1 cellular context compared by ENCODE assay signal in genomic region chr1:44677201-44677520, GRCh38.
A peak's percentile ranks its signal among the peaks of the same experiment; 100 is the strongest.
TF ChIP-seq lines count a peak whose summit lies in the region.

No MANE protein-coding gene starts in this region.

TF ChIP-seq in K562, 482 proteins besides CTCF, POLR2A, EP300 and RAD21 (continued from another document and continues in another):
- TF ChIP-seq HMGXB4 (CRISPR knock-in tag; IDR thresholded peaks at IDR 0.05): no peak
- no peak for TF ChIP-seq E4F1 (CRISPR knock-in tag; IDR thresholded peaks at IDR 0.05; ENCODE audit: borderline replicate concordance)
- TF ChIP-seq ZNF695 (CRISPR knock-in tag; IDR thresholded peaks at IDR 0.05): no peak
- TF ChIP-seq ZNF239 (CRISPR knock-in tag; IDR thresholded peaks at IDR 0.05): no peak
- TF ChIP-seq HSF4 (CRISPR knock-in tag; IDR thresholded peaks at IDR 0.05; ENCODE audit: borderline replicate concordance): no peak
- no peak for TF ChIP-seq RBFOX2 (IDR thresholded peaks at IDR 0.05; ENCODE audit: low read depth, low read length)
- TF ChIP-seq EWSR1 (IDR thresholded peaks at IDR 0.05; ENCODE audit: borderline replicate concordance, low read depth, partially characterized antibody): no peak
- no peak for TF ChIP-seq BMI1 (IDR thresholded peaks at IDR 0.05; ENCODE audit: low read length)
- TF ChIP-seq PATZ1 (CRISPR knock-in tag; IDR thresholded peaks at IDR 0.05; ENCODE audit: borderline replicate concordance): no peak
- no peak for TF ChIP-seq SNIP1 (IDR thresholded peaks at IDR 0.05; ENCODE audit: low read depth)
- no peak for TF ChIP-seq HNRNPUL1 (IDR thresholded peaks at IDR 0.05; ENCODE audit: low read length)
- no peak for TF ChIP-seq PRDM10 (IDR thresholded peaks at IDR 0.05; ENCODE audit: partially characterized antibody)
- no peak for TF ChIP-seq SPI1 (IDR thresholded peaks at IDR 0.05; ENCODE audit: borderline replicate concordance, low read depth, low read length)
- TF ChIP-seq SRSF9 (IDR thresholded peaks at IDR 0.05; ENCODE audit: borderline replicate concordance, low read depth, low read length): no peak
- no peak for TF ChIP-seq MYBL2 (IDR thresholded peaks at IDR 0.05; ENCODE audit: low read depth)
- no peak for TF ChIP-seq MYBL2 (CRISPR knock-in tag; IDR thresholded peaks at IDR 0.05; ENCODE audit: borderline replicate concordance)
- TF ChIP-seq PHTF2 (CRISPR knock-in tag; IDR thresholded peaks at IDR 0.05): no peak
- TF ChIP-seq ARID2 (IDR thresholded peaks at IDR 0.05): no peak
- TF ChIP-seq ZBTB26 (CRISPR knock-in tag; IDR thresholded peaks at IDR 0.05): no peak
- TF ChIP-seq NBN (IDR thresholded peaks at IDR 0.05; ENCODE audit: low read depth): no peak
- no peak for TF ChIP-seq ZNF764 (CRISPR knock-in tag; IDR thresholded peaks at IDR 0.05; ENCODE audit: low read depth)
- no peak for TF ChIP-seq ZNF707 (CRISPR knock-in tag; conservative IDR thresholded peaks at IDR 0.05)
- no peak for TF ChIP-seq ZBTB9 (CRISPR knock-in tag; IDR thresholded peaks at IDR 0.05)
- TF ChIP-seq IRF1 (CRISPR knock-in tag; IDR thresholded peaks at IDR 0.05; ENCODE audit: borderline replicate concordance): no peak
- TF ChIP-seq RFX7 (CRISPR knock-in tag; IDR thresholded peaks at IDR 0.05): no peak
- TF ChIP-seq CUX1 (CRISPR knock-in tag; IDR thresholded peaks at IDR 0.05): no peak
- TF ChIP-seq TEAD2 (tag; IDR thresholded peaks at IDR 0.05): no peak
- TF ChIP-seq DLX4 (CRISPR knock-in tag; IDR thresholded peaks at IDR 0.05): no peak
- no peak for TF ChIP-seq XRCC5 (IDR thresholded peaks at IDR 0.05; ENCODE audit: low read depth, low read length)
- TF ChIP-seq SAFB2 (IDR thresholded peaks at IDR 0.05; ENCODE audit: borderline replicate concordance, low read depth, low read length, severe bottlenecking): no peak
- TF ChIP-seq SRSF7 (optimal IDR thresholded peaks at IDR 0.05; ENCODE audit: low read depth, low read length): no peak
- peak; percentile 97 for TF ChIP-seq CEBPB (tag; IDR thresholded peaks at IDR 0.05)
- TF ChIP-seq SMAD1 (IDR thresholded peaks at IDR 0.05; ENCODE audit: low read depth, low read length, partially characterized antibody): peak; percentile 61
- TF ChIP-seq CREB5 (CRISPR knock-in tag; IDR thresholded peaks at IDR 0.05): no peak
- 0 out of 2 replicates have a peak, but pooled peaks have one; percentile 37 for TF ChIP-seq ETV1 (tag; conservative IDR thresholded peaks at IDR 0.05; ENCODE audit: low read depth)
- no peak for TF ChIP-seq ZNF79 (CRISPR knock-in tag; IDR thresholded peaks at IDR 0.05; ENCODE audit: low read depth)
- no peak for TF ChIP-seq NR2C1 (IDR thresholded peaks at IDR 0.05)
- TF ChIP-seq NR2C1 (tag; IDR thresholded peaks at IDR 0.05): no peak
- no peak for TF ChIP-seq MIER1 (IDR thresholded peaks at IDR 0.05; ENCODE audit: low read depth)
- no peak for TF ChIP-seq HDAC8 (tag; IDR thresholded peaks at IDR 0.05)
- TF ChIP-seq JUND (IDR thresholded peaks at IDR 0.05; ENCODE audit: borderline replicate concordance, low read depth, low read length): peak; percentile 32; the same call in 1 of the 2 replicates
- TF ChIP-seq JUND (tag; IDR thresholded peaks at IDR 0.05; ENCODE audit: borderline replicate concordance, low read depth, low read length): no peak; the same call in 2 of the 3 replicates
- no peak for TF ChIP-seq ILF3 (IDR thresholded peaks at IDR 0.05; ENCODE audit: borderline replicate concordance)
- no peak for TF ChIP-seq ZNF766 (CRISPR knock-in tag; conservative IDR thresholded peaks at IDR 0.05)
- TF ChIP-seq ZNF408 (CRISPR knock-in tag; IDR thresholded peaks at IDR 0.05; ENCODE audit: low read depth): no peak
